In the genomic region with DNA sequence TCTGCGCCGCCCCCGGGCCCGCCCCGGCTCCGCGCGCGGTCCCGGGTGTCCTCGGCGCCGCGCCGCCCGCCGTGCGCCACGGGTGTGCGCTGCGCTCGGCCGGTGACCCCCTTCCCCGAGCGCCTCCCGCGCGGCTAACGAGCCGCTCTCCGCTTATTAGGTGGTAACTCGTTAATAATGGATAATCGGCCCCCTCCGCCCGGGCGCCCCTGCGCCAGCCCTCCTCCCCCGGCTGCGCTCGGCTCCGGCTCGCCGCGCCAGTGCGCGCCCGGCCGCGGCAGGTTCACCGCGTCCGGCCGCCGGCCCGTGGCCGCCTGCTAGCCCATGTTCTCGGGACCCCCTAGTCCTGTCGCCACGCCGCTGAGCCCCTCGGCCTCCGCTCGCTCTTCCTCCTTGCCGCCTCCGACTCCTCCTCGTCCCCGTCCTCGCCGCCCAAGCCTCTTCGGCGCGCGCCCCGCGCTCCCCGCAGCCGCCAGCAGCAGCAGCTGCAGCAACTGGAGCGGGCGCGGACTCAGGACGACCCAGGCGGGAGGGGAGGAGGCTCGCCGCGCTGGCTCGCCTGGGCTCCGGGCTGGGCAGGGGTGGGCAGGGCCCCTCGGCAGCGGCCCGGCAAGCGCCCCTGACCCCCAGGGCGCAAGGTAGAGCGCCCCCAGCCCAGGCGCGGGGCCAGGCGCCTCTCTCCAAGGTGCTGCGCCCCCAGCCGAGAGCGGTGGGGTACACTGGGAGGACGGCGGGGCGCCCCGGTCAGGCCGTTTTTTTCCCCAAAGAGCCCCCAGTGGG, we compare ENCODE assay signal across 8 cellular contexts. TPM values are rescaled to one million over a fixed set of nuclear protein-coding genes. Genes with fewer than 3 reads are reported as not detected.
DNase-seq lines count a peak whose midpoint lies in the region; ATAC-seq and TF ChIP-seq lines count a peak whose summit lies in the region.

No MANE protein-coding gene starts in this region.

- H3K36me3 ChIP-seq in Karpas-422 (ENCODE audit: insufficient read depth, low read length) (no peaks in the 10 kb centered on the region), tibial artery (no peaks in the 10 kb centered on the region)

- no peaks in the 10 kb centered on the region for H3K79me2 ChIP-seq in Karpas-422 (ENCODE audit: low read length)

- H3K9me2 ChIP-seq in Karpas-422 (replicated peaks; ENCODE audit: insufficient read depth, low read length) = no peaks in the 10 kb centered on the region

- DNase-seq in COR-L47 (lab: John Stamatoyannopoulos, UW) (peak; percentile 34), Karpas-422 (peak; percentile 81), T47D (ENCODE audit: low read depth in 1 of 2, low spot score in 1 of 2) (peak; percentile 61 to 67), left colon (peak in 1 of 2 donors; percentile 52), tibial artery (peak in 1 of 2 donors; percentile 81), globus pallidus (ENCODE audit: low spot score) (no peak), activated gamma-delta T cell (lab: John Stamatoyannopoulos, UW) (no peak)

- H3K9me3 ChIP-seq in Karpas-422 (ENCODE audit: low read length) (no peaks in the 10 kb centered on the region), tibial artery (no peaks in the 10 kb centered on the region)

- H3K27ac ChIP-seq in Karpas-422 (ENCODE audit: low read length) (no peak overlapping the region), tibial artery (peak overlapping the region; percentile 88 to 94)

- H3K4me3 ChIP-seq in Karpas-422 (ENCODE audit: low read length) (peak overlapping the region; percentile 75), tibial artery (peak overlapping the region; percentile 88 to 96)

- peak overlapping the region; percentile 95 for H3K4me2 ChIP-seq in Karpas-422 (ENCODE audit: low read depth, low read length, poor library complexity, severe bottlenecking)

- no peak for TF ChIP-seq CTCF in tibial artery (IDR thresholded peaks at IDR 0.05)

- H3K4me1 ChIP-seq in Karpas-422 (ENCODE audit: low read length) (peaks cover 29% of the 10 kb centered on the region), tibial artery (peaks cover 0 to 63% (median 41%) of the 10 kb centered on the region in 4 donors)

- H3K27me3 ChIP-seq in Karpas-422 (ENCODE audit: low read length) (peaks cover 6% of the 10 kb centered on the region; the same call in 1 of the 2 replicates), tibial artery (no peaks in the 10 kb centered on the region)

- H2AFZ ChIP-seq in Karpas-422 (ENCODE audit: low read length) = peak overlapping the region; percentile 47; the same call in 1 of the 2 replicates

- ATAC-seq in left colon (peak; percentile 58), HG03108 (IDR thresholded peaks at IDR 0.05; ENCODE audit: unreplicated experiment) (no peak)

- in situ Hi-C loops in T47D (cut with HindIII; ENCODE audit: low pct_unique_long_range_greater_than_20kb, low sequenced_read_pairs) = no loop called here

- intact Hi-C loops in left colon (cut with DNase I, micrococcal nuclease) = loop anchor here in 1 of 2 donors (10.0 kb wide), 1 partner anchor 243 kb away; no protein-coding TSS in a partner anchor
- intact Hi-C loops in tibial artery (cut with DNase I; ENCODE audit: low total_unique reads) = loop anchor here (5.0 to 10.0 kb wide), 4 partner anchors 51 to 213 kb away; no protein-coding TSS in a partner anchor

- peaks cover 14% of the 10 kb centered on the region for H4K20me1 ChIP-seq in Karpas-422 (ENCODE audit: insufficient read depth, low read depth, low read length)

- peak overlapping the region; percentile 71 for H3K9ac ChIP-seq in Karpas-422 (ENCODE audit: low read length)

RNA-seq across cellular contexts. Expression of gene KCNMA1, which starts 0.6 kb away (rescaled TPM):
- total RNA-seq in Karpas-422 (2014; rRNA removed; shearing (Covaris generic); ENCODE audit: low replicate concordance) = 13.2 and 31.3 TPM in 2 replicates
- total RNA-seq in left colon = 10 to 100 TPM; 49.9 to 76.2 TPM

Comparison
In these comparisons a context has a peak if more than half of its experiments do, and no peak if none do; other contexts are left out.
1. DNase-seq: peak in COR-L47 (single experiment), Karpas-422 (single experiment) and T47D (2 of 2); none in globus pallidus (single experiment) and activated gamma-delta T cell (single experiment).